In the genomic region with DNA sequence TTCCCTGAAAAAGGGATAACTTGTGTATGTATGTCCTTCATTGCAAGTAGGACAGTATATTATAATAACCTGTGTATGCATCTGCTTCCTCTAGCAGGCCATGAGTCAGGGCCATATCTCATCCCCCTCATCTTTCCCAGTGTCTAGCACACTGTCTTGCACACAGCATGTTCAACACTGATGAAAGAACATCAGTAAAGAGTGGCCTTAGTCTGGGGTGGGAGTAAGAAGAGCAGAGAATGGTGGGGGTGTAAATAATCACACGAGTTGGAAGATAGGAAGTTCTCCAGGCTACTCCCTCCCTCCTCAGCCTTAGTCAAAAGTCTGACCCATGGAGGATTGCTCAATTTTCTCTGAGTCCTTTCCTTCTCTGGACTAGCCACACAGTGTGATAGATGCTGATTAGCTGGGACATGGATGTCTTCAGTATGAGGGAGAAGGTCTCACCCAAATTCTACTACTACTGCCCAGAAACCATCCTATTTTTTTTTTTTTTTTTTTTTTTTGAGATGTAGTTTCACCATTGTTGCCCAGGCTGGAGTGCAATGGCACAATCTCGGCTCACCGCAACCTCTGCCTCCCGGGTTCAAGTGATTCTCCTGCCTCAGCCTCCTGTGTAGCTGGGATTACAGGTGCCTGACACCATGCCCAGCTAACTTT, we compare ENCODE assay signal across 1 cellular context.
TF ChIP-seq lines count a peak whose summit lies in the region.

No MANE protein-coding gene starts in this region.

TF ChIP-seq in endothelial cell of umbilical vein, 7 proteins besides CTCF, POLR2A, EP300 and RAD21:
- peak; percentile 38 for TF ChIP-seq FOS (IDR thresholded peaks at IDR 0.05; ENCODE audit: borderline replicate concordance, insufficient read depth, low read length)
- TF ChIP-seq, protein P1, sequence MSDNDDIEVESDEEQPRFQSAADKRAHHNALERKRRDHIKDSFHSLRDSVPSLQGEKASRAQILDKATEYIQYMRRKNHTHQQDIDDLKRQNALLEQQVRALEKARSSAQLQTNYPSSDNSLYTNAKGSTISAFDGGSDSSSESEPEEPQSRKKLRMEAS (IDR thresholded peaks at IDR 0.05; ENCODE audit: insufficient read depth, insufficient read length), result no peak
